ENCODE assay signal across 1 cellular context in the genomic region with DNA sequence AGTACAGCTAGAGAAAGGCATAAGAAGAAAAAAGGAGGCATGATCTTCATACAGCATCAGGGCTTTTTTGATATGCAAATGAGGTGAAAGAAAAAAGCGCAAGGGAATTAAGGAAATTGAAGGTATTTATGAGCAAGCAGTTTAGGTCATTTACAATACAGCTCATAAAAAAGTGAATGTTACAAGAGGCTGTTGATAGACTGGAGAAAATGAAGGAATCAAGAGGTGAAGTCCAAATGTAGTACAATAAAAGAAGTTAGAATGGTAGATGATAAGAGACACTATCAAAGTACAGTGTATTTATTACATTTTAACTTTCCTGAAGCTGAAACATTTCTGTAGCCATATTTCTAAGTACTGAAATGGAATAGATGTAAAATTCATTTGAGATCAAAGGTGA.
TF ChIP-seq lines count a peak whose summit lies in the region.

No MANE protein-coding gene starts in this region.

TF ChIP-seq in GM23338, 12 proteins besides CTCF, POLR2A, EP300 and RAD21 (continued from another document):
- TF ChIP-seq ZNF462 (CRISPR knock-in tag; IDR thresholded peaks at IDR 0.05), result no peak
- TF ChIP-seq ZNF331 (CRISPR knock-in tag; IDR thresholded peaks at IDR 0.05; ENCODE audit: low read depth), result no peak
- no peak for TF ChIP-seq NANOG (IDR thresholded peaks at IDR 0.05; ENCODE audit: borderline replicate concordance)
